Comparison of ENCODE assay signal across 12 cellular contexts in the genomic region with DNA sequence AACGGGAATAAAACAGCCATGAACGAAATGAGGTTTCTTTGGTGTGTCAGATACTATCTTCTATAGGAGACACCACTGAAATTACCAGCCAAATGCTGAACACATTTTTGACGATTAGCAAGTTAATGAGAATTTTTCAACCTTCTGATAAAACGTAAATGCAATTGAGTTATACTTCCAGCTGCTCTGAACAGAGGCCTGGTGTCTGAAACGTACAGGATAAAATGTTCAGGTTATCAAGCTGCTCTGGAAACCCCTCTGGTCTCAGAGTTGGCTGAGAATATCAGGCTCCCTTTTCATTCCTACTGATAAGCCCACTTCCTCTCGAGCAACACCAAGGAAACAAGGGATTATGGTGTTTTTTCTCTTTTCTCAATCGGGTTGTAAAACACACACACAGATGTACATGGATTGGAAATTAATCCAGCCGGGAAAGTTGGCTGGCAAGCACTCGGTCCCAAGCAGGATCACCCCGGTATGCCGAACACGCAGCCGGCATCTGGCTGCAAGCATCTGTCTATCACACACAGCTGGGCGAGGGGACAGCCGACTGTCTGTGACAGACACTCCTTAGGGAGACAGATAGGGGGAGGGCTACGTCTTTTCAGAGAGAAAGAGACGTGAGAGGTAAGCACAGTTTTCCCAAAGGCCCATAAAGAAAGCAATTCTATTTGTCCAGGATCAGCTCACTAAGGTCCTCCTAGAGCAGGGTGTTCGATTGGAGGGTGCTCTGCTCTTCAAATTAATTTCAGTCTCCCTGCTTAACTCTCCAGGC.
DNase-seq lines count a peak whose midpoint lies in the region; ATAC-seq and TF ChIP-seq lines count a peak whose summit lies in the region.
"Had no signal": no experiment of that assay in that cellular context is flagged by ENCODE, and none has a peak within 500 bp of the region (broad histone marks: within the 10 kb centered on the region; RNA-seq: fewer than 3 reads in every experiment).

No MANE protein-coding gene starts in this region.

- no peak overlapping the region for H3K9ac ChIP-seq in PC-3 (ENCODE audit: low read length)

- POLR2A ChIA-PET in PC-3 (lab: Charles Lee; ENCODE audit: unreplicated experiment) = no interaction called here

- H4K20me1 ChIP-seq in PC-3 (ENCODE audit: low read length) = no peaks in the 10 kb centered on the region

- peaks cover 49 to 56% of the 10 kb centered on the region in 2 donors for H3K36me3 Mint-ChIP-seq in CD14-positive monocyte
- H3K36me3 Mint-ChIP-seq in mesothelial cell of epicardium = no peaks in the 10 kb centered on the region

- H3K4me1 ChIP-seq in PC-3 (ENCODE audit: insufficient read depth, low read length) = peaks cover 9% of the 10 kb centered on the region; the same call in 1 of the 2 replicates

- H3K4me2 ChIP-seq in PC-3 (ENCODE audit: low read length) = peak overlapping the region; percentile 48; the same call in 1 of the 2 replicates

- peak overlapping the region; percentile 75; the same call in 1 of the 2 replicates for H2AFZ ChIP-seq in PC-3 (ENCODE audit: low read length)

- no peak overlapping the region; the same call in 1 of the 2 replicates for H3K4me3 ChIP-seq in PC-3 (ENCODE audit: low read length)
- H3K4me3 ChIP-seq in fibroblast of villous mesenchyme (ENCODE audit: low read depth, low read length) = peak overlapping the region; percentile 1

- H3K27ac Mint-ChIP-seq in CD14-positive monocyte (peak overlapping the region in 4 of 7 donors; percentile 14 to 56 (median 30)), mesothelial cell of epicardium (peak overlapping the region; percentile 63)

- no peak for DNase-seq in CD14-positive monocyte (ENCODE audit: low spot score)
- no peak for DNase-seq in PC-3
- DNase-seq in fibroblast of villous mesenchyme (ENCODE audit: low read depth) = peak; percentile 53
- DNase-seq in mesothelial cell of epicardium (ENCODE audit: low spot score in 2 of 2, unreplicated experiment in 2 of 2) = no peak
- no peak for DNase-seq in AG08395 (ENCODE audit: low spot score)
- DNase-seq in NCI-H187 treated with DMSO at 0.1 percent for 48 hours (lab: John Stamatoyannopoulos, UW) = no peak
- no peak for DNase-seq in GM19240 (ENCODE audit: insufficient read length, low spot score)
- DNase-seq: cerebellar nuclear complex, esophagus squamous epithelium, NCI-H774, occipital lobe had no signal

- TF ChIP-seq CTCF in CD14-positive monocyte (IDR thresholded peaks at IDR 0.05) = peak; percentile 15
- TF ChIP-seq CTCF in PC-3 (conservative IDR thresholded peaks at IDR 0.05; ENCODE audit: low read depth, low read length) = no peak
- no peak for TF ChIP-seq CTCF in fibroblast of villous mesenchyme (IDR thresholded peaks at IDR 0.05; ENCODE audit: insufficient read depth, low read depth, low read length)
- TF ChIP-seq CTCF in mesothelial cell of epicardium (IDR thresholded peaks at IDR 0.05; ENCODE audit: unreplicated experiment) = no peak

- H3K4me1 Mint-ChIP-seq in CD14-positive monocyte = peaks cover 21% of the 10 kb centered on the region
- H3K4me1 Mint-ChIP-seq in mesothelial cell of epicardium = peaks cover 23% of the 10 kb centered on the region

- no peak overlapping the region for H3K27ac ChIP-seq in PC-3 (ENCODE audit: low read length)
- H3K27ac ChIP-seq: esophagus squamous epithelium had no signal

- H3K79me2 ChIP-seq in PC-3 (ENCODE audit: low read length) = no peaks in the 10 kb centered on the region

- ATAC-seq in PC-3 = peak; percentile 24
- ATAC-seq in GM18909 (IDR thresholded peaks at IDR 0.05; ENCODE audit: poor library complexity, unreplicated experiment) = no peak

- H3K27me3 Mint-ChIP-seq in CD14-positive monocyte (ENCODE audit: low read depth in 3 of 3) (peaks cover 0 to 1% (median 0%) of the 10 kb centered on the region in 3 donors), mesothelial cell of epicardium (ENCODE audit: low read depth) (no peaks in the 10 kb centered on the region)

- H3K27me3 ChIP-seq in PC-3 (ENCODE audit: low read length) = no peaks in the 10 kb centered on the region
- H3K27me3 ChIP-seq: esophagus squamous epithelium had no signal

- CTCF ChIA-PET in PC-3 (lab: Charles Lee) = no interaction called here

- intact Hi-C loops in CD14-positive monocyte (cut with micrococcal nuclease) = no loop called here
- intact Hi-C loops in PC-3 (cut with micrococcal nuclease) = loop anchor here (1.0 to 5.0 kb wide), 3 partner anchors 52 to 135 kb away; no protein-coding TSS in a partner anchor

- H3K9me3 ChIP-seq in PC-3 (ENCODE audit: low read length) = no peaks in the 10 kb centered on the region
- H3K9me3 ChIP-seq: esophagus squamous epithelium had no signal

- no peaks in the 10 kb centered on the region for H3K9me3 Mint-ChIP-seq in CD14-positive monocyte
- H3K9me3 Mint-ChIP-seq in mesothelial cell of epicardium = no peaks in the 10 kb centered on the region

- no TSS peak for BruUV-seq in PC-3 (replicated peaks; lab: Mats Ljungman, UMichigan)

- H3K9me2 ChIP-seq in PC-3 (replicated peaks; ENCODE audit: low read length) = no peaks in the 10 kb centered on the region

- H3K36me3 ChIP-seq in PC-3 (ENCODE audit: low read depth, low read length) = no peaks in the 10 kb centered on the region

- H3K4me3 Mint-ChIP-seq in CD14-positive monocyte (no peak overlapping the region), mesothelial cell of epicardium (peak overlapping the region; percentile 15)

- no peaks in the 10 kb centered on the region for H3F3A ChIP-seq in PC-3 (ENCODE audit: low read length, unreplicated experiment)
